ENCODE assay signal across 10 cellular contexts in genomic region chr2:167706800-167707199, GRCh38.
"Had no signal": no experiment of that assay in that cellular context is flagged by ENCODE, and none has a peak within 500 bp of the region (broad histone marks: within the 10 kb centered on the region; RNA-seq: fewer than 3 reads in every experiment).

No MANE protein-coding gene starts in this region.

- H3K4me1 ChIP-seq: stomach had no signal

- H3K27ac ChIP-seq: stomach had no signal

- DNase-seq: activated effector memory CD4-positive, alpha-beta T cell treated with anti-CD3 and anti-CD28 coated beads, Interleukin-2, amount 50 U/mL, for 16 hours; activated T-cell treated with anti-CD3 and anti-CD28 coated beads, Interleukin-2, amount 50 U/mL, for 24 hours; anterior cingulate cortex; hippocampal formation; stimulated activated CD4-positive, alpha-beta T cell treated with anti-CD3 and anti-CD28 coated beads, Interleukin-4, amount 100 ng/mL, for 4 hours; stomach; T-helper 2 cell had no signal

- H3K36me3 ChIP-seq: stomach had no signal

- H3K9me3 Mint-ChIP-seq: activated T-cell treated with anti-CD3 and anti-CD28 coated beads, Interleukin-2, amount 50 U/mL, for 24 hours; nephron had no signal

- H3K27ac Mint-ChIP-seq: activated naive CD8-positive, alpha-beta T cell; activated T-cell treated with anti-CD3 and anti-CD28 coated beads, Interleukin-2, amount 50 U/mL, for 24 hours; nephron had no signal

- FAIRE-seq: TTC549 had no signal

- H3K9me3 ChIP-seq: stomach had no signal

- H3K27me3 ChIP-seq: stomach had no signal

- H3K4me3 ChIP-seq: stomach had no signal

- H3K4me3 Mint-ChIP-seq: activated naive CD8-positive, alpha-beta T cell; activated T-cell treated with anti-CD3 and anti-CD28 coated beads, Interleukin-2, amount 50 U/mL, for 24 hours; nephron had no signal

- H3K36me3 Mint-ChIP-seq: activated naive CD8-positive, alpha-beta T cell had no signal

- H3K27me3 Mint-ChIP-seq: activated naive CD8-positive, alpha-beta T cell; activated T-cell treated with anti-CD3 and anti-CD28 coated beads, Interleukin-2, amount 50 U/mL, for 24 hours had no signal
